ENCODE assay signal across 14 cellular contexts in genomic region chr20:25037288-25038102, GRCh38. TPM values are rescaled to one million over a fixed set of nuclear protein-coding genes. Genes with fewer than 3 reads are reported as not detected.
DNase-seq lines count a peak whose midpoint lies in the region; ATAC-seq, FAIRE-seq and TF ChIP-seq lines count a peak whose summit lies in the region.
"Had no signal": no experiment of that assay in that cellular context is flagged by ENCODE, and none has a peak within 500 bp of the region (broad histone marks: within the 10 kb centered on the region; RNA-seq: fewer than 3 reads in every experiment).

No MANE protein-coding gene starts in this region.

- DNase-seq in NCI-H1436 (lab: John Stamatoyannopoulos, UW) (peak; percentile 24), NCI-H1436 treated with DMSO at 0.1 percent for 48 hours (lab: John Stamatoyannopoulos, UW) (no peak), SJCRH30 (no peak), kidney (peak; percentile 54), stomach (no peak), iPS-NIHi7 (ENCODE audit: extremely low spot score) (no peak), neuronal stem cell (ENCODE audit: low spot score) (no peak)
- DNase-seq: 8988T; activated T-cell treated with anti-CD3 and anti-CD28 coated beads, Interleukin-2, amount 50 U/mL, for 48 hours; mammary epithelial cell; NCI-H1105 had no signal

- H2BK120ac ChIP-seq in neuronal stem cell (ENCODE audit: low read depth, low read length): no peak overlapping the region

- H3K4me2 ChIP-seq in neuronal stem cell (ENCODE audit: insufficient read depth, low read length, poor library complexity, severe bottlenecking): no peak overlapping the region

- no peak overlapping the region for H3K4ac ChIP-seq in neuronal stem cell (ENCODE audit: low read length)

- H2BK15ac ChIP-seq in neuronal stem cell (ENCODE audit: low read length): no peak overlapping the region

- H3K4me3 ChIP-seq in SJCRH30: no peak overlapping the region
- no peak overlapping the region for H3K4me3 ChIP-seq in kidney (ENCODE audit: low read length in 2 of 2)
- H3K4me3 ChIP-seq in stomach: no peak overlapping the region
- no peak overlapping the region for H3K4me3 ChIP-seq in neuronal stem cell (ENCODE audit: low read length in 2 of 2)

- 59 to 71% (median 66%) methylated on average over 15 of the region's 15 CpGs for WGBS in stomach, 5 donors
- no CpG with 5 or more reads among the region's 15 CpGs for WGBS in neuronal stem cell (ENCODE audit: extremely low coverage in 2 of 2, insufficient read length in 2 of 2, insufficient replicate concordance in 1 of 2), 2 donors

- no peak overlapping the region for H4K8ac ChIP-seq in neuronal stem cell (ENCODE audit: low read depth, low read length)

- intact Hi-C loops in kidney (cut with DNase I): no loop called here
- intact Hi-C loops in stomach (cut with DNase I; ENCODE audit: low total_unique reads): no loop called here

- no peak overlapping the region for H2AFZ ChIP-seq in neuronal stem cell (ENCODE audit: low read length)

- H2BK5ac ChIP-seq in neuronal stem cell (ENCODE audit: low read length): no peak overlapping the region

- peaks cover 63% of the 10 kb centered on the region for H3K4me1 ChIP-seq in SJCRH30
- peaks cover 67 to 74% of the 10 kb centered on the region in 2 donors for H3K4me1 ChIP-seq in kidney (ENCODE audit: control insufficient read depth in 1 of 2, insufficient read depth in 1 of 2, low read depth in 1 of 2, low read length in 2 of 2)
- peaks cover 94 to 100% (median 96%) of the 10 kb centered on the region in 4 donors for H3K4me1 ChIP-seq in stomach
- peaks cover 6 to 19% of the 10 kb centered on the region in 2 donors for H3K4me1 ChIP-seq in neuronal stem cell (ENCODE audit: control insufficient read depth in 2 of 2, insufficient read depth in 1 of 2, low read depth in 1 of 2, low read length in 2 of 2)

- no peak overlapping the region for H2AK5ac ChIP-seq in neuronal stem cell (ENCODE audit: low read depth, low read length)

- no peak for TF ChIP-seq POLR2A in stomach (IDR thresholded peaks at IDR 0.05)

- H3K9me3 ChIP-seq in SJCRH30 (replicated peaks) (no peaks in the 10 kb centered on the region), kidney (ENCODE audit: control insufficient read depth in 1 of 2, low read length in 2 of 2) (no peaks in the 10 kb centered on the region), stomach (no peaks in the 10 kb centered on the region), neuronal stem cell (replicated peaks in 1 of 2; ENCODE audit: control insufficient read depth in 2 of 2, insufficient read depth in 1 of 2, low read depth in 1 of 2, low read length in 2 of 2) (no peaks in the 10 kb centered on the region)

- TF ChIP-seq EP300 in stomach (IDR thresholded peaks at IDR 0.05): no peak

- H3K27me3 ChIP-seq in SJCRH30 (no peaks in the 10 kb centered on the region), stomach (no peaks in the 10 kb centered on the region), neuronal stem cell (ENCODE audit: control insufficient read depth in 3 of 3, insufficient read depth in 3 of 3, low read depth in 1 of 3, low read length in 3 of 3) (peaks cover 0 to 2% (median 0%) of the 10 kb centered on the region in 3 experiments)

- H3K23ac ChIP-seq in neuronal stem cell (ENCODE audit: low read depth, low read length, poor library complexity): no peak overlapping the region

- H3K18ac ChIP-seq in neuronal stem cell (ENCODE audit: low read length): no peak overlapping the region

- no peak overlapping the region for H4K91ac ChIP-seq in neuronal stem cell (ENCODE audit: low read depth, low read length, poor library complexity)

- no peaks in the 10 kb centered on the region for H3K79me1 ChIP-seq in neuronal stem cell (ENCODE audit: low read depth, low read length)

- H3K36me3 ChIP-seq in SJCRH30: no peaks in the 10 kb centered on the region
- no peaks in the 10 kb centered on the region for H3K36me3 ChIP-seq in kidney (ENCODE audit: control insufficient read depth in 1 of 2, insufficient read depth in 2 of 2, low read length in 2 of 2)
- H3K36me3 ChIP-seq in stomach: no peaks in the 10 kb centered on the region
- no peaks in the 10 kb centered on the region for H3K36me3 ChIP-seq in neuronal stem cell (replicated peaks in 1 of 2; ENCODE audit: control insufficient read depth in 2 of 2, insufficient read depth in 2 of 2, low read length in 2 of 2)

- no peak for TF ChIP-seq CTCF in kidney (IDR thresholded peaks at IDR 0.05; ENCODE audit: borderline replicate concordance, extremely low read depth, insufficient read depth)
- no peak for TF ChIP-seq CTCF in stomach (IDR thresholded peaks at IDR 0.05)

- H3K14ac ChIP-seq in neuronal stem cell (ENCODE audit: low read length): no peak overlapping the region

- no peak overlapping the region for H3K9ac ChIP-seq in kidney (ENCODE audit: low read length in 2 of 2)
- no peak overlapping the region for H3K9ac ChIP-seq in neuronal stem cell (ENCODE audit: low read depth, low read length, poor library complexity)

- peak overlapping the region; percentile 74; the same call in 1 of the 2 replicates for H3K27ac ChIP-seq in SJCRH30
- peak overlapping the region; percentile 47 to 71 for H3K27ac ChIP-seq in kidney (ENCODE audit: low read depth in 2 of 2, low read length in 2 of 2)
- peak overlapping the region; percentile 67 to 86 (median 79) for H3K27ac ChIP-seq in stomach
- no peak overlapping the region for H3K27ac ChIP-seq in neuronal stem cell (replicated peaks; ENCODE audit: low read length)

- no peak for FAIRE-seq in kidney (lab: Jason Lieb, UNC)

- no peak for ATAC-seq in GM21576 (IDR thresholded peaks at IDR 0.05; ENCODE audit: unreplicated experiment)
- ATAC-seq: SK-N-SH treated with all-trans-retinoic acid at 6 μM for 48 hours had no signal

- H2BK12ac ChIP-seq in neuronal stem cell (ENCODE audit: low read length): no peak overlapping the region

RNA-seq across cellular contexts. Expression of gene ACSS1, which starts 20.4 kb away (rescaled TPM):
- total RNA-seq in SJCRH30 (2014; rRNA removed; shearing (Covaris generic)): 11.5 and 13.0 TPM in 2 replicates
- total RNA-seq in kidney: 30.6 TPM
- polyA plus RNA-seq in kidney (ENCODE audit: insufficient read depth, low read depth, low replicate concordance): 72.3 TPM
- total RNA-seq in stomach: 100 to 1,000 TPM in 1 of 5 donors, 10 to 100 TPM in 3, 1 to 10 TPM in 1; 7.0 to 135 (median 35.6) TPM
- polyA plus RNA-seq in stomach: 10 to 100 TPM; 35.3 to 37.7 (median 35.9) TPM
- polyA plus RNA-seq in neuronal stem cell (2013, experiment 1 of 2): 0.24 TPM
- 0.26 TPM for polyA plus RNA-seq in neuronal stem cell (2013, experiment 2 of 2)

RNA-seq across cellular contexts. Expression of gene VSX1, which starts 44.4 kb away (rescaled TPM):
- total RNA-seq in SJCRH30 (2014; rRNA removed; shearing (Covaris generic)): 0.06 and 0.10 TPM in 2 replicates
- total RNA-seq in kidney: 0.41 TPM
- polyA plus RNA-seq in kidney (ENCODE audit: insufficient read depth, low read depth, low replicate concordance): not detected
- not detected for total RNA-seq in stomach
- under 1 TPM in 1 of 3 donors, not detected in 2; 0.05 TPM for polyA plus RNA-seq in stomach
- polyA plus RNA-seq in neuronal stem cell (2013, experiment 1 of 2): 0.73 TPM
- 0.78 TPM for polyA plus RNA-seq in neuronal stem cell (2013, experiment 2 of 2)
- total RNA-seq: endothelial cell of umbilical vein, mammary epithelial cell had no signal
- polyA plus RNA-seq: endothelial cell of umbilical vein, mammary epithelial cell had no signal

RNA-seq across cellular contexts. Expression of gene APMAP, which starts 44.9 kb away (rescaled TPM):
- total RNA-seq in SJCRH30 (2014; rRNA removed; shearing (Covaris generic)): 103 and 107 TPM in 2 replicates
- total RNA-seq in kidney (90.9 TPM), stomach (10 to 100 TPM; 12.3 to 55.6 (median 39.3) TPM)
- polyA plus RNA-seq in kidney (ENCODE audit: insufficient read depth, low read depth, low replicate concordance) (79.7 TPM), stomach (10 to 100 TPM; 14.4 to 29.5 (median 24.8) TPM)
- 56.3 TPM for polyA plus RNA-seq in neuronal stem cell (2013, experiment 1 of 2)
- 57.5 TPM for polyA plus RNA-seq in neuronal stem cell (2013, experiment 2 of 2)

Comparison
In these comparisons a context has a peak if more than half of its experiments do, and no peak if none do; other contexts are left out.
1. DNase-seq: peak in NCI-H1436 (single experiment) and kidney (single experiment); none in NCI-H1436 treated with DMSO at 0.1 percent for 48 hours (single experiment), SJCRH30 (0 of 2), stomach (single experiment), iPS-NIHi7 (single experiment) and neuronal stem cell (single experiment).